8 cellular contexts compared by ENCODE assay signal in genomic region chr12:54352891-54353874, GRCh38. TPM values are rescaled to one million over a fixed set of nuclear protein-coding genes. Genes with fewer than 3 reads are reported as not detected.
A peak's percentile ranks its signal among the peaks of the same experiment; 100 is the strongest.
DNase-seq lines count a peak whose midpoint lies in the region; ATAC-seq and TF ChIP-seq lines count a peak whose summit lies in the region.

No MANE protein-coding gene starts in this region.

- DNase-seq in DMS53 treated with DMSO at 0.1 percent for 48 hours (lab: John Stamatoyannopoulos, UW; ENCODE audit: unreplicated experiment) (peak; percentile 76), NCI-H526 treated with DMSO at 0.1 percent for 48 hours (lab: John Stamatoyannopoulos, UW) (peak; percentile 15), fibroblast of mammary gland (ENCODE audit: low read depth) (peak; percentile 84), occipital lobe (lab: John Stamatoyannopoulos, UW) (peak; percentile 33), COLO829 (ENCODE audit: low spot score) (no peak)
- DNase-seq in activated CD8-positive, alpha-beta memory T cell treated with anti-CD3 and anti-CD28 coated beads, Interleukin-2, amount 50 U/mL, for 48 hours, result no peak

- no peak overlapping the region for H3K4me3 ChIP-seq in fibroblast of mammary gland (ENCODE audit: control insufficient read depth, low read depth, low read length)

- ATAC-seq in GM21717 (IDR thresholded peaks at IDR 0.05; ENCODE audit: unreplicated experiment) (no peak), GM21786 (IDR thresholded peaks at IDR 0.05; ENCODE audit: unreplicated experiment) (no peak)

- TF ChIP-seq CTCF in fibroblast of mammary gland (conservative IDR thresholded peaks at IDR 0.05; ENCODE audit: control insufficient read depth, insufficient read depth, low read depth, low read length), result no peak

RNA-seq across cellular contexts. Expression of gene GPR84, which starts 11.1 kb away (rescaled TPM):
- total RNA-seq in occipital lobe, result 0.16 TPM

RNA-seq across cellular contexts. Expression of gene COPZ1, which starts 28.3 kb away (rescaled TPM):
- total RNA-seq in occipital lobe, result 47.1 TPM

RNA-seq across cellular contexts. Expression of gene ZNF385A, which starts 31.4 kb away (rescaled TPM):
- total RNA-seq in occipital lobe, result 1.1 TPM

RNA-seq across cellular contexts. Expression of gene NFE2, which starts 52.4 kb away (rescaled TPM):
- total RNA-seq in occipital lobe, result 0.62 TPM

Comparison
In these comparisons a context has a peak if more than half of its experiments do, and no peak if none do; other contexts are left out.
1. DNase-seq: peak in DMS53 treated with DMSO at 0.1 percent for 48 hours (single experiment), NCI-H526 treated with DMSO at 0.1 percent for 48 hours (single experiment), fibroblast of mammary gland (single experiment) and occipital lobe (single experiment); none in COLO829 (single experiment) and activated CD8-positive, alpha-beta memory T cell treated with anti-CD3 and anti-CD28 coated beads, Interleukin-2, amount 50 U/mL, for 48 hours (single experiment).